Comparison of ENCODE assay signal across 8 cellular contexts in the genomic region with DNA sequence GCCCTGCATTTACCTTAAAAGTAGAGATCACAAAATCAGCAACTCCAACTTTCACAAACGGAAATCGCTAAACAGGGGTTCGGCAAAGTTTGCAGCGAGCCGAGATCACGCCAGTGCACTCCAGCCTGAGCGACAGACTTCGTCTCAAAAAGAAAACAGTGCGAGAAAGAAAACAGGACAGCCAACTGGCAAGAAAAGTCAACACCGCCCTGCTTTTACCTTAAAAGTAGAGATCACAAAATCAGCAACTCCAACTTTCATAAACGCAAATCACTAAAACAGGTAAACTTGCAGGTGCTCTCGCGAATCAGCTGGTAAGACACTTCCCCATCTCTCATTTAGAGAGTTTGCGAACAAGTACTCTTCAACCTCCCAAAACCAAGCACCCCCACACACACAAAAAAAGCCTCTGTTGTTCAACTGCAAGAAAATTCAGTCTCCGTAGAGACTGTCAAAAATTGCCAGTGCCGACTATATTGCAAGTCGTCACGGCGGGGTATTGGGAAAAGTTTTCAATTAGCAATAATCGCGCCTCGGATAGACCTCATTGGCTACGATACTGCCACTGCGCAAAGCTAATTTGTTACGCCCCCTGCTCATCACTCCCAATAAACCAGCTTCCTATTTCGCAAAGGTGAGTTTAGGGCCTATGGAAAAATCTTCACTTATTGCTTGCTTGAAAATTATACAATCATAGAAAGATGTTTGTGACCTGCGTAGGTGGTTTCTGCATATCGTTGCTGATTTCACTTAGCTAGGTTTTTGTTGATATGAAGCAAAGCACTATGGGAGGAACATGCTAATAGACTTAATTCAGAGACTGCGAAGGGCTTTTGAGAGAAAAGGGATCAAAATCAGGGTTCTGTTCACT. TPM values are rescaled to one million over a fixed set of nuclear protein-coding genes. Genes with fewer than 3 reads are reported as not detected.
DNase-seq lines count a peak whose midpoint lies in the region; ATAC-seq and TF ChIP-seq lines count a peak whose summit lies in the region.

A gene (minus strand): TSS at position 577 of the 871 bp plus-strand sequence.

- no peaks in the 10 kb centered on the region for H3K4me1 Mint-ChIP-seq in natural killer cell

- ATAC-seq in GM21717 (IDR thresholded peaks at IDR 0.05; ENCODE audit: unreplicated experiment) (peak; percentile 44), natural killer cell (peak; percentile 38 to 57 (median 55))

- H3K9me3 Mint-ChIP-seq in natural killer cell: no peaks in the 10 kb centered on the region

- DNase-seq in DMS114 treated with DMSO at 0.1 percent for 48 hours (lab: John Stamatoyannopoulos, UW; ENCODE audit: unreplicated experiment) (peak; percentile 98), Kasumi-1 (lab: John Stamatoyannopoulos, UW) (peak; percentile 92 to 96), RPMI7951 (ENCODE audit: low read depth) (peak; percentile 95), activated T-helper 1 cell treated with Interleukin-2 at 50 U/mL for 16 hours (ENCODE audit: low read depth) (peak; percentile 47), fibroblast of pulmonary artery (ENCODE audit: low read depth) (peak; percentile 96), natural killer cell (peak; percentile 68)
- peak; percentile 69 for DNase-seq in stimulated activated naive CD4-positive, alpha-beta T cell treated with Interleukin-2 at 50 U/mL for 16 hours (lab: John Stamatoyannopoulos, UW)

- H3K4me3 Mint-ChIP-seq in natural killer cell: no peak within 1 kb of the TSS

- H3K27ac Mint-ChIP-seq in natural killer cell: no peak within 1 kb of the TSS

- no peaks in the 10 kb centered on the region for H3K36me3 Mint-ChIP-seq in natural killer cell

- no peak for TF ChIP-seq CTCF in fibroblast of pulmonary artery (IDR thresholded peaks at IDR 0.05; ENCODE audit: low read length, missing control alignments)
- TF ChIP-seq CTCF in natural killer cell (IDR thresholded peaks at IDR 0.05): no peak

- intact Hi-C loops in natural killer cell (cut with micrococcal nuclease): loop anchor here (1.0 kb wide), 2 partner anchors 9 to 24 kb away; a partner anchor contains a TSS

- H3K27me3 Mint-ChIP-seq in natural killer cell (ENCODE audit: low read depth in 2 of 2): no peaks in the 10 kb centered on the region

- peak within 1 kb of the TSS; percentile 59 for H3K4me3 ChIP-seq in fibroblast of pulmonary artery (replicated peaks; ENCODE audit: low read depth, low read length)

RNA-seq across cellular contexts. Expression of the gene that starts here (rescaled TPM):
- total RNA-seq in RPMI7951 (2014; rRNA removed; shearing (Covaris generic)): under 0.01 TPM in 2 replicates
- total RNA-seq in natural killer cell: 1,000 to 10,000 TPM in 2 of 3 donors, 100 to 1,000 TPM in 1; 768 to 1,610 (median 1,101) TPM

Comparison
In these comparisons a context has a peak if more than half of its experiments do, and no peak if none do; other contexts are left out.
1. Peak in every context shown above with its lines: DNase-seq, ATAC-seq and H3K4me3 ChIP-seq.
2. RNA of the gene that starts here (total RNA-seq): 768 to 1,610 TPM in natural killer cell; under 0.01 TPM in RPMI7951; every median in the first group is over 100 times any median in the second.
3. Peak in DNase-seq in RPMI7951; RNA of the gene not detected or under 1 TPM.
4. DNase-seq: peak in every context shown above with its lines; median percentile 98 in DMS114 treated with DMSO at 0.1 percent for 48 hours; 96 in fibroblast of pulmonary artery; 95 in RPMI7951; 94 in Kasumi-1; 69 in stimulated activated naive CD4-positive, alpha-beta T cell treated with Interleukin-2 at 50 U/mL for 16 hours; 68 in natural killer cell; 47 in activated T-helper 1 cell treated with Interleukin-2 at 50 U/mL for 16 hours.